ENCODE assay signal across 8 cellular contexts in genomic region chr4:4289575-4289929, GRCh38. TPM values are rescaled to one million over a fixed set of nuclear protein-coding genes. Genes with fewer than 3 reads are reported as not detected.
DNase-seq lines count a peak whose midpoint lies in the region; ATAC-seq and TF ChIP-seq lines count a peak whose summit lies in the region.

No MANE protein-coding gene starts in this region.

- no peaks in the 10 kb centered on the region for H3K9me3 ChIP-seq in HCT116 (ENCODE audit: control insufficient read depth in 1 of 2, insufficient read depth in 1 of 2, low read depth in 1 of 2, low read length in 2 of 2)

- BruUV-seq in HCT116 (replicated peaks; lab: Mats Ljungman, UMichigan) = TSS peak; percentile 64

- H3K27ac ChIP-seq in HCT116 (ENCODE audit: low read depth, low read length) = peak overlapping the region; percentile 39

- H3K9me2 ChIP-seq in HCT116 (ENCODE audit: insufficient read depth) = no peaks in the 10 kb centered on the region

- peaks cover 75% of the 10 kb centered on the region for H3K79me2 ChIP-seq in HCT116 (ENCODE audit: insufficient read depth, low read length)

- no peaks in the 10 kb centered on the region for H4K20me1 ChIP-seq in HCT116 (ENCODE audit: insufficient read depth)

- TF ChIP-seq CTCF in GM13977 (IDR thresholded peaks at IDR 0.05; ENCODE audit: extremely low read depth, insufficient read depth, missing control alignments) = no peak
- TF ChIP-seq CTCF in HCT116 (IDR thresholded peaks at IDR 0.05 in 2 of 3, conservative IDR thresholded peaks at IDR 0.05 in 1 of 3; ENCODE audit: borderline replicate concordance in 1 of 3, insufficient read depth in 1 of 3, low read depth in 2 of 3, low read length in 2 of 3) = no peak
- no peak for TF ChIP-seq CTCF in fibroblast of mammary gland (conservative IDR thresholded peaks at IDR 0.05; ENCODE audit: control insufficient read depth, insufficient read depth, low read depth, low read length)

- peak overlapping the region; percentile 82 for H3K4me2 ChIP-seq in HCT116 (ENCODE audit: low read length)

- H3K4me3 ChIP-seq in HCT116 (replicated peaks in 1 of 2; ENCODE audit: low read depth in 1 of 2, low read length in 2 of 2) = peak overlapping the region; percentile 93 to 99
- peak overlapping the region; percentile 94 for H3K4me3 ChIP-seq in fibroblast of mammary gland (ENCODE audit: control insufficient read depth, low read depth, low read length)

- no peak for TF ChIP-seq POLR2A in HCT116 (IDR thresholded peaks at IDR 0.05; ENCODE audit: borderline replicate concordance, extremely low read depth, insufficient read depth, insufficient read length)

- no peaks in the 10 kb centered on the region for H3K27me3 ChIP-seq in HCT116 (ENCODE audit: insufficient read depth, low read length)

- no peak for TF ChIP-seq RAD21 in HCT116 (IDR thresholded peaks at IDR 0.05; ENCODE audit: low read depth)

- CTCF ChIA-PET in HCT116 (lab: Charles Lee) = interaction anchor here (1.2 kb wide), 1 partner anchor 29 kb away, joined by 3 read pairs; no protein-coding TSS in a partner anchor

- peaks cover 3 to 21% of the 10 kb centered on the region in 2 experiments; a peak in 3 of 4 replicates for H3K4me1 ChIP-seq in HCT116 (ENCODE audit: control insufficient read depth in 1 of 2, insufficient read depth in 2 of 2, low read length in 2 of 2)

- peaks cover 7 to 23% of the 10 kb centered on the region in 2 experiments; a peak in 2 of 4 replicates for H3K36me3 ChIP-seq in HCT116 (ENCODE audit: control insufficient read depth in 1 of 2, insufficient read depth in 2 of 2, low read length in 2 of 2)

- POLR2A ChIA-PET in HCT116 (lab: Charles Lee) = no interaction called here

- peak overlapping the region; percentile 95 for H3K9ac ChIP-seq in HCT116 (ENCODE audit: low read length)

- RAD21 ChIA-PET in HCT116 (lab: Charles Lee; ENCODE audit: low non-redundant PET in 1 of 2, low total read pairs in 2 of 2, uncharacterized antibody in 2 of 2, unreplicated experiment in 2 of 2) = no interaction called here

- peak; percentile 32 for ATAC-seq in HCT116

- in situ Hi-C loops in GM13977 (cut with MboI; ENCODE audit: low pct_unique_long_range_greater_than_20kb, low sequenced_read_pairs, unreplicated experiment) = no loop called here

- DNase-seq in GM13977 (ENCODE audit: low spot score) = peak; percentile 34
- no peak for DNase-seq in HCT116 (ENCODE audit: low read depth, low spot score)
- DNase-seq in RKO (ENCODE audit: low spot score) = peak; percentile 35
- peak; percentile 19 for DNase-seq in fibroblast of mammary gland (ENCODE audit: low read depth)
- DNase-seq in renal cortical epithelial cell (ENCODE audit: low read depth) = peak; percentile 21
- no peak for DNase-seq in cerebellar nuclear complex (lab: John Stamatoyannopoulos, UW)
- no peak for DNase-seq in dermis blood vessel endothelial cell
- DNase-seq in retina = no peak

- intact Hi-C loops in HCT116 (cut with micrococcal nuclease) = no loop called here

- H2AFZ ChIP-seq in HCT116 (ENCODE audit: low read depth, low read length, poor library complexity, severe bottlenecking) = no peak overlapping the region

TF ChIP-seq in HCT116, 20 proteins besides CTCF, POLR2A, EP300 and RAD21:
- TF ChIP-seq CEBPB (IDR thresholded peaks at IDR 0.05; ENCODE audit: low read depth) = no peak
- TF ChIP-seq, protein P1, sequence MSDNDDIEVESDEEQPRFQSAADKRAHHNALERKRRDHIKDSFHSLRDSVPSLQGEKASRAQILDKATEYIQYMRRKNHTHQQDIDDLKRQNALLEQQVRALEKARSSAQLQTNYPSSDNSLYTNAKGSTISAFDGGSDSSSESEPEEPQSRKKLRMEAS (IDR thresholded peaks at IDR 0.05) = no peak
- TF ChIP-seq CBX3 (IDR thresholded peaks at IDR 0.05; ENCODE audit: low read depth) = no peak
- no peak for TF ChIP-seq FOSL1 (IDR thresholded peaks at IDR 0.05; ENCODE audit: low read depth)
- TF ChIP-seq ZNF274 (IDR thresholded peaks at IDR 0.05; ENCODE audit: low read depth, low read length) = no peak
- TF ChIP-seq SIN3A (IDR thresholded peaks at IDR 0.05; ENCODE audit: low read depth) = no peak
- no peak for TF ChIP-seq POLR2AphosphoS5 (IDR thresholded peaks at IDR 0.05; ENCODE audit: low read depth, low read length)
- TF ChIP-seq ELF1 (IDR thresholded peaks at IDR 0.05; ENCODE audit: borderline replicate concordance, low read depth) = no peak
- TF ChIP-seq EGR1 (IDR thresholded peaks at IDR 0.05; ENCODE audit: low read depth) = no peak
- no peak for TF ChIP-seq EZH2 (IDR thresholded peaks at IDR 0.05)

RNA-seq across cellular contexts. Expression of gene LYAR, which starts 0.4 kb away (rescaled TPM):
- total RNA-seq in HCT116 (2021; ENCODE audit: unreplicated experiment) (53.0 TPM), renal cortical epithelial cell (8.7 and 10.9 TPM in 2 replicates), dermis blood vessel endothelial cell (18.2 and 18.9 TPM in 2 replicates)
- 22.2 and 27.2 TPM in 2 replicates for polyA plus RNA-seq in HCT116 (2012)

RNA-seq across cellular contexts. Expression of gene ZBTB49, which starts 0.5 kb away (rescaled TPM):
- 3.9 TPM for total RNA-seq in HCT116 (2021; ENCODE audit: unreplicated experiment)
- polyA plus RNA-seq in HCT116 (2012) = 2.3 and 2.7 TPM in 2 replicates
- 0.69 and 5.0 TPM in 2 replicates for total RNA-seq in renal cortical epithelial cell
- 4.0 and 4.1 TPM in 2 replicates for total RNA-seq in dermis blood vessel endothelial cell

RNA-seq across cellular contexts. Expression of gene TMEM128, which starts 41.5 kb away (rescaled TPM):
- total RNA-seq in HCT116 (2021; ENCODE audit: unreplicated experiment) (19.5 TPM), renal cortical epithelial cell (21.6 and 29.7 TPM in 2 replicates), dermis blood vessel endothelial cell (13.1 and 15.8 TPM in 2 replicates)
- polyA plus RNA-seq in HCT116 (2012) = 13.3 and 20.8 TPM in 2 replicates

Comparison
In these comparisons a context has a peak if more than half of its experiments do, and no peak if none do; other contexts are left out.
1. DNase-seq: peak in GM13977 (single experiment), RKO (single experiment), fibroblast of mammary gland (single experiment) and renal cortical epithelial cell (single experiment); none in HCT116 (single experiment), cerebellar nuclear complex (0 of 2), dermis blood vessel endothelial cell (single experiment) and retina (single experiment).